Comparison of ENCODE assay signal across 8 cellular contexts in genomic region chr7:73451780-73452398, GRCh38. TPM values are rescaled to one million over a fixed set of nuclear protein-coding genes. Genes with fewer than 3 reads are reported as not detected.
A peak's percentile ranks its signal among the peaks of the same experiment; 100 is the strongest.
DNase-seq lines count a peak whose midpoint lies in the region; ATAC-seq and TF ChIP-seq lines count a peak whose summit lies in the region.

No MANE protein-coding gene starts in this region.

- no peaks in the 10 kb centered on the region for H3K9me3 Mint-ChIP-seq in activated CD4-positive, alpha-beta T cell treated with anti-CD3 and anti-CD28 coated beads, Interleukin-2, amount 10 ng/mL, durations not matched to agents 24 days and 14 days
- H3K9me3 Mint-ChIP-seq in neural crest cell, result no peaks in the 10 kb centered on the region

- no peaks in the 10 kb centered on the region for H3K27me3 Mint-ChIP-seq in activated CD4-positive, alpha-beta T cell treated with anti-CD3 and anti-CD28 coated beads, Interleukin-2, amount 10 ng/mL, durations not matched to agents 24 days and 14 days
- H3K27me3 Mint-ChIP-seq in neural crest cell (ENCODE audit: low read depth), result no peaks in the 10 kb centered on the region

- intact Hi-C loops in activated CD4-positive, alpha-beta T cell treated with anti-CD3 and anti-CD28 coated beads, Interleukin-2, amount 10 ng/mL, durations not matched to agents 24 days and 14 days (cut with micrococcal nuclease), result loop anchor here (2.0 to 5.0 kb wide), 2 partner anchors 45 to 127 kb away; no protein-coding TSS in a partner anchor

- H3K9ac ChIP-seq in MM.1S (ENCODE audit: low read length), result no peak overlapping the region

- no peaks in the 10 kb centered on the region for H3K27me3 ChIP-seq in MM.1S (replicated peaks; ENCODE audit: insufficient read depth, low read length)

- no peaks in the 10 kb centered on the region for H3K9me3 ChIP-seq in MM.1S (replicated peaks; ENCODE audit: insufficient read depth, low read length)

- no peaks in the 10 kb centered on the region for H3K9me2 ChIP-seq in MM.1S (replicated peaks; ENCODE audit: insufficient read depth, low read length)

- H3K36me3 Mint-ChIP-seq in activated CD4-positive, alpha-beta T cell treated with anti-CD3 and anti-CD28 coated beads, Interleukin-2, amount 10 ng/mL, durations not matched to agents 24 days and 14 days (ENCODE audit: low read depth), result peaks cover 64% of the 10 kb centered on the region
- H3K36me3 Mint-ChIP-seq in neural crest cell (ENCODE audit: low read depth), result peaks cover 18% of the 10 kb centered on the region

- peaks cover 3% of the 10 kb centered on the region for H3F3A ChIP-seq in MM.1S (ENCODE audit: insufficient read depth, low read length)

- H4K20me1 ChIP-seq in MM.1S (ENCODE audit: insufficient read depth, low read length), result no peaks in the 10 kb centered on the region

- no peak overlapping the region for H3K4me2 ChIP-seq in MM.1S (ENCODE audit: low read depth, low read length)

- no peak overlapping the region for H3K27ac ChIP-seq in MM.1S (ENCODE audit: low read length)

- H3K36me3 ChIP-seq in MM.1S (replicated peaks; ENCODE audit: insufficient read depth, low read length), result peaks cover 32% of the 10 kb centered on the region

- H3K4me3 ChIP-seq in MM.1S (ENCODE audit: low read length) (no peak overlapping the region), fibroblast of mammary gland (ENCODE audit: control insufficient read depth, low read depth, low read length) (no peak overlapping the region)

- no peak overlapping the region for H2AFZ ChIP-seq in MM.1S (ENCODE audit: low read length)

- ATAC-seq in SK-N-SH treated with all-trans-retinoic acid at 6 μM for 48 hours, result peak; percentile 81
- ATAC-seq in HG03196 (IDR thresholded peaks at IDR 0.05; ENCODE audit: unreplicated experiment), result no peak
- ATAC-seq in HG02588 (IDR thresholded peaks at IDR 0.05; ENCODE audit: unreplicated experiment), result no peak

- peaks cover 44% of the 10 kb centered on the region for H3K79me2 ChIP-seq in MM.1S (ENCODE audit: low read length)

- H3K4me1 ChIP-seq in MM.1S (ENCODE audit: low read length), result no peaks in the 10 kb centered on the region

- H3K4me3 Mint-ChIP-seq in activated CD4-positive, alpha-beta T cell treated with anti-CD3 and anti-CD28 coated beads, Interleukin-2, amount 10 ng/mL, durations not matched to agents 24 days and 14 days, result no peak overlapping the region
- H3K4me3 Mint-ChIP-seq in neural crest cell, result no peak overlapping the region

- H3K4me1 Mint-ChIP-seq in activated CD4-positive, alpha-beta T cell treated with anti-CD3 and anti-CD28 coated beads, Interleukin-2, amount 10 ng/mL, durations not matched to agents 24 days and 14 days, result peaks cover 12% of the 10 kb centered on the region
- no peaks in the 10 kb centered on the region for H3K4me1 Mint-ChIP-seq in neural crest cell

- H3K27ac Mint-ChIP-seq in activated CD4-positive, alpha-beta T cell treated with anti-CD3 and anti-CD28 coated beads, Interleukin-2, amount 10 ng/mL, durations not matched to agents 24 days and 14 days, result no peak overlapping the region
- no peak overlapping the region for H3K27ac Mint-ChIP-seq in neural crest cell (ENCODE audit: unreplicated experiment)

- DNase-seq in activated CD4-positive, alpha-beta T cell treated with anti-CD3 and anti-CD28 coated beads, Interleukin-2, amount 10 ng/mL, durations not matched to agents 24 days and 14 days, result peak; percentile 77
- no peak for DNase-seq in activated CD4-positive, alpha-beta T cell treated with anti-CD3 and anti-CD28 coated beads for 48 hours
- DNase-seq in MM.1S (peak; percentile 40), fibroblast of mammary gland (ENCODE audit: low read depth) (peak; percentile 74), neural crest cell (ENCODE audit: low read depth, low spot score) (no peak)

- TF ChIP-seq CTCF in MM.1S (IDR thresholded peaks at IDR 0.05; ENCODE audit: low read length) (peak; percentile 98), fibroblast of mammary gland (conservative IDR thresholded peaks at IDR 0.05; ENCODE audit: control insufficient read depth, insufficient read depth, low read depth, low read length) (peak; percentile 100), neural crest cell (conservative IDR thresholded peaks at IDR 0.05) (peak; percentile 99)

TF ChIP-seq in SK-N-SH treated with all-trans-retinoic acid at 6 μM for 48 hours, 23 proteins besides CTCF, POLR2A, EP300 and RAD21:
- TF ChIP-seq ZFP3 (CRISPR knock-in tag; IDR thresholded peaks at IDR 0.05) (no peak), GLIS3 (CRISPR knock-in tag; IDR thresholded peaks at IDR 0.05) (no peak), CSRNP3 (CRISPR knock-in tag; IDR thresholded peaks at IDR 0.05) (no peak), SNAI2 (CRISPR knock-in tag; IDR thresholded peaks at IDR 0.05) (no peak), CREB5 (CRISPR knock-in tag; IDR thresholded peaks at IDR 0.05; ENCODE audit: low read depth) (no peak), POU6F1 (CRISPR knock-in tag; IDR thresholded peaks at IDR 0.05; ENCODE audit: borderline replicate concordance, low read depth) (no peak), BACH2 (CRISPR knock-in tag; IDR thresholded peaks at IDR 0.05; ENCODE audit: borderline replicate concordance) (no peak), ARNTL (CRISPR knock-in tag; IDR thresholded peaks at IDR 0.05; ENCODE audit: borderline replicate concordance, low read depth) (no peak), ZNF8 (CRISPR knock-in tag; IDR thresholded peaks at IDR 0.05) (no peak), OSR1 (CRISPR knock-in tag; IDR thresholded peaks at IDR 0.05) (no peak), CSDC2 (CRISPR knock-in tag; IDR thresholded peaks at IDR 0.05) (no peak), TSHZ2 (CRISPR knock-in tag; IDR thresholded peaks at IDR 0.05) (no peak), TOX (CRISPR knock-in tag; IDR thresholded peaks at IDR 0.05; ENCODE audit: borderline replicate concordance) (no peak), ZC3H10 (CRISPR knock-in tag; IDR thresholded peaks at IDR 0.05) (no peak)

RNA-seq across cellular contexts. Expression of gene FZD9, which starts 18.3 kb away (rescaled TPM):
- 0.50 and 0.75 TPM in 2 replicates for total RNA-seq in activated CD4-positive, alpha-beta T cell treated with anti-CD3 and anti-CD28 coated beads, Interleukin-2, amount 10 ng/mL, durations not matched to agents 24 days and 14 days
- 6.6 and 7.0 TPM in 2 replicates for total RNA-seq in neural crest cell

Comparison
In these comparisons a context has a peak if more than half of its experiments do, and no peak if none do; other contexts are left out.
1. DNase-seq: peak in activated CD4-positive, alpha-beta T cell treated with anti-CD3 and anti-CD28 coated beads, Interleukin-2, amount 10 ng/mL, durations not matched to agents 24 days and 14 days (single experiment), MM.1S (single experiment) and fibroblast of mammary gland (single experiment); none in activated CD4-positive, alpha-beta T cell treated with anti-CD3 and anti-CD28 coated beads for 48 hours (single experiment) and neural crest cell (single experiment).
2. Peak in every context shown above with its lines, with median percentiles within 50 percentile points of each other: CTCF ChIP-seq.